8 cellular contexts compared by ENCODE assay signal in the genomic region with DNA sequence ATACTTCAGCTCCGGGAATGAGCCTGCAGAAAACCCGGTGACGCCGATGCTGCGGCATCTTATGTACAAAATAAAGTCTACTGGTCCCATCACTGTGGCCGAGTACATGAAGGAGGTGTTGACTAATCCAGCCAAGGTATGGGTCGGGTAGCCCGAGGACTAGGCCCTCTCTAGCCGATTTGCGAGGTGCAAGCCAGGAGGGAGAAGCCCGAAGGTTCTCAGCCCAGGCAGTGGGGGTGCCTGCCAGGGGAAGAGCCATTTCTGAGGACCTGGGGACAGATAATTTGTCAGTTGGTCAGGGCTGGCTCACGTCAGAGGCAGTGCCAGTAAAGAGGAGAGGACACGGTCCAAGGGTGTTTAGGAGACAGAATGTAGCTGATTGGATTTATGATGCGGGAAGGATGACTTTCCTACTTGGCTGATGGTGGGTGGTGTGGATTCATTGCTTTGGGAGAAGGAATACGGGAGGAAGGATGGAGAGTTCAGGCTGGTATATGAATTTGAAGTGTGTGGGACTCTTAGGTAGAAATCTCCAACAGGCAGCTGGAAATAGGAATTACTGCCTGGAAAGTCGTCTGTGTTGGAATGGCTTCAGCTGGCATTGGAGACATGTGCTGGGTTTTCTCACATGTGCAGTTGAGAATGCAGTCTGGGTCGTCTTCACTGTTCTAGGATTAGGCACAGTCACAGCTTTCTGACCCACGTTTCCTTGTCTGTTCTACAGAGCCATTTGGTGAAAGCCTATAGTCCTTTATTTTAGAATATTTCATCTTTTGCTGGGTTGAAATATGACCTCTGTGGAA. TPM values are rescaled to one million over a fixed set of nuclear protein-coding genes. Genes with fewer than 3 reads are reported as not detected.
DNase-seq lines count a peak whose midpoint lies in the region; ATAC-seq and TF ChIP-seq lines count a peak whose summit lies in the region.

No MANE protein-coding gene starts in this region.

- H3K4me2 ChIP-seq in mesenchymal stem cell (ENCODE audit: low read length, poor library complexity, severe bottlenecking), result peak overlapping the region; percentile 100

- H3K27ac Mint-ChIP-seq in chondrocyte (ENCODE audit: unreplicated experiment), result no peak overlapping the region

- H3K4me1 ChIP-seq in mesenchymal stem cell (ENCODE audit: control insufficient read depth, insufficient read depth, low read depth, low read length) (peaks cover 13% of the 10 kb centered on the region), aorta (ENCODE audit: control insufficient read depth in 1 of 2, insufficient read depth in 2 of 2, low read length in 2 of 2) (peaks cover 4 to 10% of the 10 kb centered on the region in 2 donors)

- ATAC-seq in aorta (ENCODE audit: low FRiP score), result peak; percentile 34

- TF ChIP-seq CTCF in dorsolateral prefrontal cortex (IDR thresholded peaks at IDR 0.05 in 54 of 56, conservative IDR thresholded peaks at IDR 0.05 in 2 of 56; ENCODE audit: low read depth in 1 of 56, partially characterized antibody in 56 of 56) (no peak), chondrocyte (IDR thresholded peaks at IDR 0.05) (no peak)

- intact Hi-C loops in dorsolateral prefrontal cortex (cut with DNase I) (loop anchor here in 1 of 2 donors (5.0 kb wide), 1 partner anchor 75 kb away; the partner anchor contains the start of gene EIF2AK2), aorta (cut with DNase I) (loop anchor here in 1 of 2 donors (5.0 kb wide), 1 partner anchor 90 kb away; the partner anchor contains the start of gene PRKD3)

- H3K27me3 Mint-ChIP-seq in chondrocyte (ENCODE audit: low read depth), result no peaks in the 10 kb centered on the region

- peaks cover 5% of the 10 kb centered on the region for H3K4me1 Mint-ChIP-seq in chondrocyte (ENCODE audit: low read depth)

- H3K36me3 ChIP-seq in mesenchymal stem cell (ENCODE audit: control insufficient read depth in 1 of 2, insufficient read depth in 2 of 2, low read depth in 1 of 2, low read length in 2 of 2), result peaks cover 4 to 36% of the 10 kb centered on the region in 2 experiments
- H3K36me3 ChIP-seq in aorta (ENCODE audit: control insufficient read depth in 1 of 2, insufficient read depth in 2 of 2, low read length in 1 of 2), result peaks cover 0 to 3% of the 10 kb centered on the region in 2 donors

- peak overlapping the region in 49 of 59 donors; percentile 31 to 96 (median 85) for H3K27ac ChIP-seq in dorsolateral prefrontal cortex
- H3K27ac ChIP-seq in mesenchymal stem cell (ENCODE audit: low read length, poor library complexity, severe bottlenecking), result peak overlapping the region; percentile 96
- H3K27ac ChIP-seq in aorta (ENCODE audit: low read depth in 1 of 2, low read length in 2 of 2), result no peak overlapping the region

- no peak overlapping the region for H2BK120ac ChIP-seq in mesenchymal stem cell (ENCODE audit: low read depth, low read length)

- peaks cover 6% of the 10 kb centered on the region for H3K36me3 Mint-ChIP-seq in chondrocyte (ENCODE audit: low read depth)

- no peak overlapping the region for H3K14ac ChIP-seq in mesenchymal stem cell (ENCODE audit: low read length in 2 of 2)

- H3K9me3 ChIP-seq in mesenchymal stem cell (ENCODE audit: control insufficient read depth, low read length), result no peaks in the 10 kb centered on the region
- no peaks in the 10 kb centered on the region for H3K9me3 ChIP-seq in aorta (ENCODE audit: control insufficient read depth, low read length)

- H4K8ac ChIP-seq in mesenchymal stem cell (ENCODE audit: low read length), result peak overlapping the region; percentile 27

- H2AK5ac ChIP-seq in mesenchymal stem cell (ENCODE audit: low read length, severe bottlenecking), result peak overlapping the region; percentile 23

- peak; percentile 10 to 30 for DNase-seq in stimulated activated CD4-positive, alpha-beta T cell treated with anti-CD3 and anti-CD28 coated beads, Interleukin-2, amount 100 ng/mL, for 24 hours
- DNase-seq in stimulated activated CD4-positive, alpha-beta T cell treated with anti-CD3 and anti-CD28 coated beads, Interleukin-4, amount 100 ng/mL, for 4 hours, result no peak
- DNase-seq in NCI-H2227 treated with DMSO at 0.1 percent for 48 hours (lab: John Stamatoyannopoulos, UW), result peak; percentile 5
- DNase-seq in dorsolateral prefrontal cortex, result peak in 4 of 10 donors; percentile 11 to 51 (median 28)
- no peak for DNase-seq in mesenchymal stem cell
- peak in 1 of 2 donors; percentile 43 for DNase-seq in aorta
- no peak for DNase-seq in chondrocyte (ENCODE audit: low spot score)
- DNase-seq in NCI-H774 (lab: John Stamatoyannopoulos, UW), result no peak

- 18% methylated on average over 18 of the region's 18 CpGs for WGBS in mesenchymal stem cell
- WGBS in aorta, 2 donors, result 4 to 5% methylated on average over 18 of the region's 18 CpGs

- no peak overlapping the region for H3K4me3 Mint-ChIP-seq in chondrocyte (ENCODE audit: unreplicated experiment)

- H2BK15ac ChIP-seq in mesenchymal stem cell (ENCODE audit: low read depth, poor library complexity, severe bottlenecking), result no peak overlapping the region

- H3K9me3 Mint-ChIP-seq in chondrocyte (ENCODE audit: low read depth), result no peaks in the 10 kb centered on the region

- H2BK5ac ChIP-seq in mesenchymal stem cell (ENCODE audit: low read depth, low read length, poor library complexity, severe bottlenecking), result no peak overlapping the region

- no peak overlapping the region for H3K23ac ChIP-seq in mesenchymal stem cell (ENCODE audit: low read length in 2 of 2)

- peak overlapping the region; percentile 67 for H4K91ac ChIP-seq in mesenchymal stem cell (ENCODE audit: low read length)

- peak overlapping the region; percentile 61 to 100 (median 88) for H3K4me3 ChIP-seq in dorsolateral prefrontal cortex
- H3K4me3 ChIP-seq in mesenchymal stem cell (ENCODE audit: insufficient read depth in 1 of 2, low read depth in 1 of 2, low read length in 2 of 2), result peak overlapping the region; percentile 88 to 95
- peak overlapping the region; percentile 76 to 91 for H3K4me3 ChIP-seq in aorta (ENCODE audit: low read length in 2 of 2)

- H3K9ac ChIP-seq in mesenchymal stem cell (ENCODE audit: low read length), result peak overlapping the region; percentile 99

- H3K27me3 ChIP-seq in dorsolateral prefrontal cortex (no peaks in the 10 kb centered on the region), mesenchymal stem cell (ENCODE audit: control insufficient read depth in 1 of 2, insufficient read depth in 1 of 2, low read length in 2 of 2) (no peaks in the 10 kb centered on the region), aorta (ENCODE audit: control insufficient read depth in 1 of 2, insufficient read depth in 2 of 2, low read length in 1 of 2) (no peaks in the 10 kb centered on the region)

- peak overlapping the region; percentile 78 for H2AFZ ChIP-seq in mesenchymal stem cell (ENCODE audit: low read depth, low read length)

- peak overlapping the region; percentile 1 to 69 for H3K18ac ChIP-seq in mesenchymal stem cell (ENCODE audit: low read depth in 1 of 2, low read length in 2 of 2)

- peak overlapping the region; percentile 12 to 15 for H3K4ac ChIP-seq in mesenchymal stem cell (ENCODE audit: low read depth in 1 of 2, low read length in 2 of 2)

- H2BK12ac ChIP-seq in mesenchymal stem cell (ENCODE audit: low read length in 2 of 2), result no peak overlapping the region

- H3K79me1 ChIP-seq in mesenchymal stem cell (replicated peaks; ENCODE audit: low read length, poor library complexity, severe bottlenecking), result peaks cover 13% of the 10 kb centered on the region

RNA-seq across cellular contexts. Expression of gene NDUFAF7, which starts 0.9 kb away (rescaled TPM):
- total RNA-seq in dorsolateral prefrontal cortex (10 to 100 TPM; 18.9 to 51.7 (median 32.5) TPM), aorta (10 to 100 TPM; 17.0 to 23.9 TPM), chondrocyte (15.7 to 19.5 TPM (median 16.1 TPM) in 3 replicates)
- 9.6 TPM for polyA plus RNA-seq in mesenchymal stem cell (2013, experiment 1 of 2)
- 9.9 TPM for polyA plus RNA-seq in mesenchymal stem cell (2013, experiment 2 of 2)
- 10 to 100 TPM in 1 of 2 donors, 1 to 10 TPM in 1; 7.5 to 18.7 TPM for polyA plus RNA-seq in aorta

RNA-seq across cellular contexts. Expression of gene CEBPZ, which starts 0.9 kb away (rescaled TPM):
- 10 to 100 TPM; 18.0 to 44.8 (median 29.7) TPM for total RNA-seq in dorsolateral prefrontal cortex
- polyA plus RNA-seq in mesenchymal stem cell (2013, experiment 1 of 2), result 27.8 TPM
- polyA plus RNA-seq in mesenchymal stem cell (2013, experiment 2 of 2), result 28.1 TPM
- total RNA-seq in aorta, result 10 to 100 TPM; 37.0 to 38.1 TPM
- 10 to 100 TPM; 19.5 to 35.0 TPM for polyA plus RNA-seq in aorta
- total RNA-seq in chondrocyte, result 30.4 to 45.6 TPM (median 31.1 TPM) in 3 replicates

RNA-seq across cellular contexts. Expression of gene CEBPZOS, which starts 36.0 kb away (rescaled TPM):
- total RNA-seq in dorsolateral prefrontal cortex (10 to 100 TPM; 31.6 to 64.9 (median 49.0) TPM), aorta (10 to 100 TPM; 24.9 to 36.9 TPM), chondrocyte (not detected in 3 replicates)
- polyA plus RNA-seq in mesenchymal stem cell (2013, experiment 1 of 2), result 41.3 TPM
- polyA plus RNA-seq in mesenchymal stem cell (2013, experiment 2 of 2), result 42.9 TPM
- 100 to 1,000 TPM in 1 of 2 donors, 10 to 100 TPM in 1; 29.3 to 138 TPM for polyA plus RNA-seq in aorta

RNA-seq across cellular contexts. Expression of gene SULT6B1, which starts 43.9 kb away (rescaled TPM):
- total RNA-seq in dorsolateral prefrontal cortex, result not detected
- polyA plus RNA-seq in mesenchymal stem cell (2013, experiment 1 of 2), result not detected
- polyA plus RNA-seq in mesenchymal stem cell (2013, experiment 2 of 2), result not detected
- total RNA-seq in aorta, result not detected
- not detected for polyA plus RNA-seq in aorta
- total RNA-seq in chondrocyte, result not detected in 3 replicates

Comparison
In these comparisons a context has a peak if more than half of its experiments do, and no peak if none do; other contexts are left out.
1. DNase-seq: peak in stimulated activated CD4-positive, alpha-beta T cell treated with anti-CD3 and anti-CD28 coated beads, Interleukin-2, amount 100 ng/mL, for 24 hours (2 of 2) and NCI-H2227 treated with DMSO at 0.1 percent for 48 hours (single experiment); none in stimulated activated CD4-positive, alpha-beta T cell treated with anti-CD3 and anti-CD28 coated beads, Interleukin-4, amount 100 ng/mL, for 4 hours (0 of 2), mesenchymal stem cell (single experiment), chondrocyte (single experiment) and NCI-H774 (single experiment).
2. H3K27ac ChIP-seq: peak in dorsolateral prefrontal cortex (49 of 59) and mesenchymal stem cell (single experiment); none in aorta (0 of 2).
3. RNA of gene CEBPZOS, which starts 36.0 kb away (total RNA-seq): 31.6 to 64.9 TPM in dorsolateral prefrontal cortex and 24.9 to 36.9 TPM in aorta; not detected in chondrocyte; every median in the first group is over 10 times any median in the second.
4. Peak in every context shown above with its lines, with median percentiles within 50 percentile points of each other: H3K4me3 ChIP-seq.